In genomic region chr10:97851341-97852001, GRCh38 we compare ENCODE assay signal across 11 cellular contexts. TPM values are rescaled to one million over a fixed set of nuclear protein-coding genes. Genes with fewer than 3 reads are reported as not detected.
DNase-seq lines count a peak whose midpoint lies in the region; ATAC-seq and TF ChIP-seq lines count a peak whose summit lies in the region.
"Had no signal": no experiment of that assay in that cellular context is flagged by ENCODE, and none has a peak within 500 bp of the region (broad histone marks: within the 10 kb centered on the region; RNA-seq: fewer than 3 reads in every experiment).

No MANE protein-coding gene starts in this region.

- peaks cover 10 to 47% (median 20%) of the 10 kb centered on the region in 3 donors for H3K4me1 ChIP-seq in esophagus squamous epithelium

- no peak for ATAC-seq in GM19397 (IDR thresholded peaks at IDR 0.05; ENCODE audit: unreplicated experiment)

- no peaks in the 10 kb centered on the region for H3K9me3 Mint-ChIP-seq in activated CD4-positive, alpha-beta T cell treated with anti-CD3 and anti-CD28 coated beads, Interleukin-2, amount 10 ng/mL, durations not matched to agents 24 days and 14 days

- TF ChIP-seq POLR2A in esophagus squamous epithelium (IDR thresholded peaks at IDR 0.05), result no peak

- H3K27ac Mint-ChIP-seq in activated CD4-positive, alpha-beta T cell treated with anti-CD3 and anti-CD28 coated beads, Interleukin-2, amount 10 ng/mL, durations not matched to agents 24 days and 14 days, result no peak overlapping the region

- H3K4me1 Mint-ChIP-seq in activated CD4-positive, alpha-beta T cell treated with anti-CD3 and anti-CD28 coated beads, Interleukin-2, amount 10 ng/mL, durations not matched to agents 24 days and 14 days, result peaks cover 34% of the 10 kb centered on the region

- peak overlapping the region; percentile 86 for H3K4me3 Mint-ChIP-seq in activated CD4-positive, alpha-beta T cell treated with anti-CD3 and anti-CD28 coated beads, Interleukin-2, amount 10 ng/mL, durations not matched to agents 24 days and 14 days

- intact Hi-C loops in activated CD4-positive, alpha-beta T cell treated with anti-CD3 and anti-CD28 coated beads, Interleukin-2, amount 10 ng/mL, durations not matched to agents 24 days and 14 days (cut with micrococcal nuclease), result loop anchor here (2.0 to 10.0 kb wide), 3 partner anchors 17 to 283 kb away; partner anchors contain the start of gene R3HCC1L
- intact Hi-C loops in esophagus squamous epithelium (cut with DNase I), result no loop called here

- peak; percentile 73 for DNase-seq in activated effector memory CD4-positive, alpha-beta T cell treated with anti-CD3 and anti-CD28 coated beads, Interleukin-2, amount 50 U/mL, for 16 hours
- DNase-seq in activated effector memory CD4-positive, alpha-beta T cell treated with Interleukin-2 at 50 U/mL for 16 hours, result no peak
- peak; percentile 78 for DNase-seq in activated CD4-positive, alpha-beta T cell treated with anti-CD3 and anti-CD28 coated beads, Interleukin-2, amount 10 ng/mL, durations not matched to agents 24 days and 14 days
- DNase-seq in esophagus squamous epithelium (lab: John Stamatoyannopoulos, UW) (no peak), superior temporal gyrus (ENCODE audit: extremely low spot score) (peak; percentile 64), RWPE1 (ENCODE audit: low spot score) (no peak), foreskin melanocyte (no peak)

- CTCF ChIA-PET in RWPE1 (lab: Yijun Ruan, JAX), result interaction anchor here (1.0 to 1.5 kb wide), 2 partner anchors 17 to 60 kb away, joined by 4 to 11 read pairs; no protein-coding TSS in a partner anchor

- H3K4me3 ChIP-seq in esophagus squamous epithelium, result peak overlapping the region in 1 of 4 donors; percentile 12
- H3K4me3 ChIP-seq: smooth muscle cell had no signal

- WGBS in esophagus squamous epithelium, 2 donors, result 24 to 45% methylated on average over 7 of the region's 7 CpGs

- peaks cover 7% of the 10 kb centered on the region for H3K27me3 Mint-ChIP-seq in activated CD4-positive, alpha-beta T cell treated with anti-CD3 and anti-CD28 coated beads, Interleukin-2, amount 10 ng/mL, durations not matched to agents 24 days and 14 days

- no peaks in the 10 kb centered on the region for H3K36me3 ChIP-seq in esophagus squamous epithelium
- H3K36me3 ChIP-seq: breast epithelium had no signal

- POLR2A ChIA-PET in RWPE1 (lab: Yijun Ruan, JAX; ENCODE audit: low non-redundant PET), result no interaction called here

- H3K27ac ChIP-seq in esophagus squamous epithelium (peak overlapping the region; percentile 20 to 72 (median 48)), RWPE1 (no peak overlapping the region)

- no peaks in the 10 kb centered on the region for H3K9me3 ChIP-seq in esophagus squamous epithelium
- H3K9me3 ChIP-seq: breast epithelium had no signal

- H3K27me3 ChIP-seq in esophagus squamous epithelium, result peaks cover 0 to 69% (median 3%) of the 10 kb centered on the region in 4 donors

- TF ChIP-seq CTCF in esophagus squamous epithelium (IDR thresholded peaks at IDR 0.05) (no peak), RWPE1 (conservative IDR thresholded peaks at IDR 0.05; ENCODE audit: low read depth) (no peak)

- H3K36me3 Mint-ChIP-seq in activated CD4-positive, alpha-beta T cell treated with anti-CD3 and anti-CD28 coated beads, Interleukin-2, amount 10 ng/mL, durations not matched to agents 24 days and 14 days (ENCODE audit: low read depth), result no peaks in the 10 kb centered on the region
- H3K36me3 Mint-ChIP-seq: IgD-negative memory B cell had no signal

RNA-seq across cellular contexts. Expression of gene GOLGA7B, which starts 1.8 kb away (rescaled TPM):
- total RNA-seq in activated CD4-positive, alpha-beta T cell treated with anti-CD3 and anti-CD28 coated beads, Interleukin-2, amount 10 ng/mL, durations not matched to agents 24 days and 14 days, result 0.33 and 0.37 TPM in 2 replicates
- total RNA-seq in esophagus squamous epithelium, result 1 to 10 TPM in 3 of 4 donors, under 1 TPM in 1; 0.30 to 3.3 (median 1.7) TPM
- total RNA-seq: smooth muscle cell had no signal

Comparison
In these comparisons a context has a peak if more than half of its experiments do, and no peak if none do; other contexts are left out.
1. DNase-seq: peak in activated effector memory CD4-positive, alpha-beta T cell treated with anti-CD3 and anti-CD28 coated beads, Interleukin-2, amount 50 U/mL, for 16 hours (single experiment), activated CD4-positive, alpha-beta T cell treated with anti-CD3 and anti-CD28 coated beads, Interleukin-2, amount 10 ng/mL, durations not matched to agents 24 days and 14 days (single experiment) and superior temporal gyrus (single experiment); none in activated effector memory CD4-positive, alpha-beta T cell treated with Interleukin-2 at 50 U/mL for 16 hours (single experiment), esophagus squamous epithelium (single experiment), RWPE1 (single experiment) and foreskin melanocyte (single experiment).